Comparison of ENCODE assay signal across 30 cellular contexts in genomic region chr10:9547921-9548904, GRCh38.
"Had no signal": no experiment of that assay in that cellular context is flagged by ENCODE, and none has a peak within 500 bp of the region (broad histone marks: within the 10 kb centered on the region; RNA-seq: fewer than 3 reads in every experiment).

No MANE protein-coding gene starts in this region.

- H3K9me3 ChIP-seq: esophagus squamous epithelium, psoas muscle, testis had no signal

- ATAC-seq: activated CD4-positive, CD25-positive, alpha-beta regulatory T cell treated with anti-CD3 and anti-CD28 coated beads, Interleukin-2, amount 50 U/mL, for 24 hours; left lung; naive thymus-derived CD8-positive, alpha-beta T cell; psoas muscle; T-helper 17 cell had no signal

- FAIRE-seq: keratinocyte, urothelium cell line had no signal

- H3K36me3 ChIP-seq: ascending aorta, brain microvascular endothelial cell, esophagus squamous epithelium, left lung, spleen, WERI-Rb-1 had no signal

- H3K4me3 ChIP-seq: ascending aorta, esophagus squamous epithelium, hepatocyte, left lung, psoas muscle, SK-N-MC, spleen, testis had no signal

- H3K27ac ChIP-seq: ascending aorta, brain microvascular endothelial cell, esophagus squamous epithelium, hepatocyte, left lung, parathyroid adenoma, psoas muscle, SK-N-MC, spleen, testis, WERI-Rb-1 had no signal

- DNase-seq: activated CD4-positive, alpha-beta T cell treated with anti-CD3 and anti-CD28 coated beads for 48 hours; activated CD4-positive, alpha-beta T cell treated with anti-CD3 and anti-CD28 coated beads, Interleukin-2, amount 50 U/mL, for 48 hours; activated CD8-positive, alpha-beta memory T cell treated with anti-CD3 and anti-CD28 coated beads for 24 hours; activated effector memory CD4-positive, alpha-beta T cell treated with anti-CD3 and anti-CD28 coated beads, Interleukin-2, amount 50 U/mL, for 16 hours; activated naive CD4-positive, alpha-beta T cell treated with anti-CD3 and anti-CD28 coated beads for 36 hours; activated naive CD8-positive, alpha-beta T cell treated with anti-CD3 and anti-CD28 coated beads, Interleukin-2, amount 10 ng/mL, durations not matched to agents 7 days and 5 days; brain microvascular endothelial cell; caudate nucleus; endodermal cell; esophagus squamous epithelium; foreskin melanocyte; left lung; midbrain; naive thymus-derived CD8-positive, alpha-beta T cell; nucleus accumbens; psoas muscle; right cardiac atrium; spleen; stimulated activated naive CD4-positive, alpha-beta T cell; T-helper 17 cell; T1000; testis; WERI-Rb-1 had no signal

- H3K27me3 ChIP-seq: ascending aorta, brain microvascular endothelial cell, esophagus squamous epithelium, hepatocyte, left lung, spleen, testis had no signal

- H3K4me1 ChIP-seq: ascending aorta, esophagus squamous epithelium, left lung, parathyroid adenoma, psoas muscle, spleen, testis had no signal
